In the genomic region with DNA sequence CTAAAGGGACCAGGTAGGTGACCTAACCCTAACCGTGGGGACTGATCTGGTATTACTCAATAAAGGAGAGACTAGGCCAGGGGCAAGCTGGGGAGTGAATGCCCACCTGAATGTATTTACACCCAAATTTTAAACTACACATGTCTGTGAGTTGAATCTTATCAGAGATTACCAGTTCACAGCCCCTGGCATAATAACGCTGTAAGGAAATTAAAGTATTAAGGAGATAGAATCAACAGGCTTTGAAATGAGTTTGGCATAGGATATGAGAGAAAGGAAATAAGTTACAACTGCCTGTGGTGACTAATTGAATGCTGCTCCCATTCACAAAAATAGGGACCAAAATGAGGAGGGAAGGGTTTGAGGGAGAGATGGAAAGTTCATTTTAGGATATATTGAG, we compare ENCODE assay signal across 25 cellular contexts.
DNase-seq lines count a peak whose midpoint lies in the region; ATAC-seq, FAIRE-seq and TF ChIP-seq lines count a peak whose summit lies in the region.
"Had no signal": no experiment of that assay in that cellular context is flagged by ENCODE, and none has a peak within 500 bp of the region (broad histone marks: within the 10 kb centered on the region; RNA-seq: fewer than 3 reads in every experiment).

No MANE protein-coding gene starts in this region.

- 70 to 77% methylated on average over 2 of the region's 2 CpGs for WGBS in upper lobe of left lung, 2 donors

- no peaks in the 10 kb centered on the region for H3K9me1 ChIP-seq in endothelial cell of umbilical vein (replicated peaks; ENCODE audit: control insufficient read depth, extremely low read depth, insufficient read depth, low read length)

- no peak for TF ChIP-seq EP300 in upper lobe of left lung (IDR thresholded peaks at IDR 0.05)

- dilution Hi-C loops in endothelial cell of umbilical vein (cut with MboI; ENCODE audit: extremely low pct_ligation_motif_present, low sequenced_read_pairs) = no loop called here

- no peaks in the 10 kb centered on the region for H3K79me2 ChIP-seq in PC-3 (ENCODE audit: low read length)
- H3K79me2 ChIP-seq in endothelial cell of umbilical vein (ENCODE audit: control insufficient read depth, insufficient read depth, low read length) = no peaks in the 10 kb centered on the region
- H3K79me2 ChIP-seq in osteoblast (ENCODE audit: insufficient read depth, low read length) = no peaks in the 10 kb centered on the region

- H3K27ac ChIP-seq in PC-3 (ENCODE audit: low read length) (no peak overlapping the region), endothelial cell of umbilical vein (ENCODE audit: insufficient read depth, low read depth, low read length) (no peak overlapping the region), osteoblast (ENCODE audit: low read depth, low read length) (no peak overlapping the region), upper lobe of left lung (no peak overlapping the region)
- H3K27ac ChIP-seq: BLaER1 had no signal

- no peaks in the 10 kb centered on the region for H3F3A ChIP-seq in PC-3 (ENCODE audit: low read length, unreplicated experiment)

- H4K20me1 ChIP-seq in PC-3 (ENCODE audit: low read length) (no peaks in the 10 kb centered on the region), endothelial cell of umbilical vein (replicated peaks; ENCODE audit: control insufficient read depth, extremely low read depth, insufficient read depth, low read length) (no peaks in the 10 kb centered on the region), osteoblast (ENCODE audit: insufficient read depth, low read length) (no peaks in the 10 kb centered on the region)
- H4K20me1 ChIP-seq: BLaER1 had no signal

- no peak for FAIRE-seq in endothelial cell of umbilical vein (lab: Jason Lieb, UNC)
- FAIRE-seq: A204.1, GM12878, GM12892, GM18507 had no signal

- DNase-seq in PC-3 = no peak
- DNase-seq in endothelial cell of umbilical vein (ENCODE audit: low read depth, low spot score) = peak; percentile 8
- peak; percentile 19 for DNase-seq in osteoblast (ENCODE audit: insufficient read length, low spot score, missing footprints)
- DNase-seq in upper lobe of left lung = no peak
- DNase-seq in SKM-1 treated with dmso at 0.1 percent for 144 hours (lab: John Stamatoyannopoulos, UW; ENCODE audit: unreplicated experiment) = no peak
- DNase-seq: 8988T; ACHN; BE2C; C1 segment of cervical spinal cord; CD4-positive, alpha-beta memory T cell; CD4-positive, CD25-positive, alpha-beta regulatory T cell; CD8-positive, alpha-beta memory T cell; COR-L47; DMS 273 treated with DMSO at 0.1 percent for 48 hours; DMS153; DMS53; DMS79; DND-41; EL; GDM1 had no signal

- H3K9me2 ChIP-seq in PC-3 (replicated peaks; ENCODE audit: low read length) = no peaks in the 10 kb centered on the region

- no peaks in the 10 kb centered on the region for H3K27me3 ChIP-seq in PC-3 (ENCODE audit: low read length)
- H3K27me3 ChIP-seq in endothelial cell of umbilical vein (ENCODE audit: control insufficient read depth in 2 of 2, insufficient read depth in 2 of 2, low read length in 2 of 2) = peaks cover 0 to 2% of the 10 kb centered on the region in 2 experiments
- H3K27me3 ChIP-seq in osteoblast (ENCODE audit: insufficient read depth, low read length) = no peaks in the 10 kb centered on the region
- no peaks in the 10 kb centered on the region for H3K27me3 ChIP-seq in upper lobe of left lung
- H3K27me3 ChIP-seq: BE2C, BLaER1 had no signal

- BruUV-seq in PC-3 (replicated peaks; lab: Mats Ljungman, UMichigan) = no TSS peak
- no TSS peak for BruUV-seq in endothelial cell of umbilical vein (replicated peaks; lab: Mats Ljungman, UMichigan)

- peak overlapping the region; percentile 37 for H3K4me2 ChIP-seq in PC-3 (ENCODE audit: low read length)
- no peak overlapping the region for H3K4me2 ChIP-seq in endothelial cell of umbilical vein (ENCODE audit: insufficient read depth, low read length)
- no peak overlapping the region for H3K4me2 ChIP-seq in osteoblast (ENCODE audit: insufficient read depth, low read length)
- H3K4me2 ChIP-seq: BLaER1 had no signal

- CTCF ChIA-PET in PC-3 (lab: Charles Lee) = no interaction called here
- CTCF ChIA-PET in endothelial cell of umbilical vein (lab: Charles Lee) = no interaction called here

- TF ChIP-seq CTCF in PC-3 (conservative IDR thresholded peaks at IDR 0.05; ENCODE audit: low read depth, low read length) (no peak), endothelial cell of umbilical vein (IDR thresholded peaks at IDR 0.05; ENCODE audit: extremely low read depth in 1 of 2, insufficient read depth in 1 of 2, low read depth in 1 of 2, low read length in 2 of 2) (no peak), osteoblast (IDR thresholded peaks at IDR 0.05; ENCODE audit: extremely low read depth, low read depth, low read length) (no peak), upper lobe of left lung (IDR thresholded peaks at IDR 0.05) (no peak)

- peaks cover 26% of the 10 kb centered on the region for H3K4me1 ChIP-seq in PC-3 (ENCODE audit: insufficient read depth, low read length)
- no peaks in the 10 kb centered on the region for H3K4me1 ChIP-seq in endothelial cell of umbilical vein (ENCODE audit: control insufficient read depth, extremely low read depth, insufficient read depth, low read length)
- H3K4me1 ChIP-seq in osteoblast (ENCODE audit: insufficient read depth, low read length) = peaks cover 4% of the 10 kb centered on the region
- no peaks in the 10 kb centered on the region for H3K4me1 ChIP-seq in upper lobe of left lung
- H3K4me1 ChIP-seq: BLaER1 had no signal

- H3K36me3 ChIP-seq in PC-3 (ENCODE audit: low read depth, low read length) (no peaks in the 10 kb centered on the region), endothelial cell of umbilical vein (ENCODE audit: control insufficient read depth in 2 of 2, extremely low read depth in 1 of 2, insufficient read depth in 2 of 2, low read length in 2 of 2) (no peaks in the 10 kb centered on the region), osteoblast (ENCODE audit: insufficient read depth, low read length) (no peaks in the 10 kb centered on the region), upper lobe of left lung (no peaks in the 10 kb centered on the region)
- H3K36me3 ChIP-seq: BE2C, BLaER1 had no signal

- H3K9me3 ChIP-seq in PC-3 (ENCODE audit: low read length) (no peaks in the 10 kb centered on the region), endothelial cell of umbilical vein (replicated peaks; ENCODE audit: control insufficient read depth, insufficient read depth, low read length) (no peaks in the 10 kb centered on the region), osteoblast (ENCODE audit: low read depth, low read length) (no peaks in the 10 kb centered on the region), upper lobe of left lung (no peaks in the 10 kb centered on the region)
- H3K9me3 ChIP-seq: BE2C, BLaER1 had no signal

- no peak for ATAC-seq in PC-3
- no peak for ATAC-seq in upper lobe of left lung (ENCODE audit: low FRiP score in 2 of 2)
- ATAC-seq: GM12878 had no signal

- H3K4me3 ChIP-seq in PC-3 (ENCODE audit: low read length) (no peak overlapping the region), endothelial cell of umbilical vein (replicated peaks in 1 of 3; ENCODE audit: insufficient read depth in 1 of 3, low read depth in 1 of 3, low read length in 3 of 3) (no peak overlapping the region), osteoblast (ENCODE audit: insufficient read depth, low read length) (no peak overlapping the region), upper lobe of left lung (no peak overlapping the region)
- H3K4me3 ChIP-seq: BLaER1, GM12878 had no signal

- POLR2A ChIA-PET in PC-3 (lab: Charles Lee; ENCODE audit: unreplicated experiment) (no interaction called here), endothelial cell of umbilical vein (lab: Charles Lee) (no interaction called here)

- H2AFZ ChIP-seq in PC-3 (ENCODE audit: low read length) = no peak overlapping the region
- H2AFZ ChIP-seq in endothelial cell of umbilical vein (ENCODE audit: low read depth, low read length) = no peak overlapping the region
- H2AFZ ChIP-seq in osteoblast (ENCODE audit: low read length) = no peak overlapping the region

- intact Hi-C loops in PC-3 (cut with micrococcal nuclease) = no loop called here
- intact Hi-C loops in endothelial cell of umbilical vein (cut with micrococcal nuclease) = no loop called here

- no peak overlapping the region for H3K9ac ChIP-seq in PC-3 (ENCODE audit: low read length)
- H3K9ac ChIP-seq in endothelial cell of umbilical vein (replicated peaks; ENCODE audit: extremely low read depth, insufficient read depth, low read length) = no peak overlapping the region
- H3K9ac ChIP-seq: BLaER1 had no signal

- TF ChIP-seq POLR2A in endothelial cell of umbilical vein (IDR thresholded peaks at IDR 0.05; ENCODE audit: low read depth, low read length) = no peak
- no peak for TF ChIP-seq POLR2A in upper lobe of left lung (IDR thresholded peaks at IDR 0.05)

TF ChIP-seq in endothelial cell of umbilical vein, 7 proteins besides CTCF, POLR2A, EP300 and RAD21:
- TF ChIP-seq MYC (IDR thresholded peaks at IDR 0.05; ENCODE audit: low read depth, low read length) (no peak), GATA2 (IDR thresholded peaks at IDR 0.05; ENCODE audit: insufficient read depth, insufficient read length, low read depth, low read length) (no peak), JUN (IDR thresholded peaks at IDR 0.05; ENCODE audit: borderline replicate concordance, insufficient read depth, insufficient read length, low read depth) (no peak), EZH2 (IDR thresholded peaks at IDR 0.05; ENCODE audit: borderline replicate concordance, low read depth, low read length, severe bottlenecking) (no peak), POLR2AphosphoS5 (IDR thresholded peaks at IDR 0.05; ENCODE audit: insufficient read depth, low read depth, low read length) (no peak), FOS (IDR thresholded peaks at IDR 0.05; ENCODE audit: borderline replicate concordance, insufficient read depth, low read length) (no peak)
- TF ChIP-seq, protein P1, sequence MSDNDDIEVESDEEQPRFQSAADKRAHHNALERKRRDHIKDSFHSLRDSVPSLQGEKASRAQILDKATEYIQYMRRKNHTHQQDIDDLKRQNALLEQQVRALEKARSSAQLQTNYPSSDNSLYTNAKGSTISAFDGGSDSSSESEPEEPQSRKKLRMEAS (IDR thresholded peaks at IDR 0.05; ENCODE audit: insufficient read depth, insufficient read length) = no peak

Comparison
In these comparisons a context has a peak if more than half of its experiments do, and no peak if none do; other contexts are left out.
1. DNase-seq: peak in endothelial cell of umbilical vein (single experiment) and osteoblast (single experiment); none in PC-3 (single experiment), upper lobe of left lung (0 of 2) and SKM-1 treated with dmso at 0.1 percent for 144 hours (single experiment).